In the genomic region with DNA sequence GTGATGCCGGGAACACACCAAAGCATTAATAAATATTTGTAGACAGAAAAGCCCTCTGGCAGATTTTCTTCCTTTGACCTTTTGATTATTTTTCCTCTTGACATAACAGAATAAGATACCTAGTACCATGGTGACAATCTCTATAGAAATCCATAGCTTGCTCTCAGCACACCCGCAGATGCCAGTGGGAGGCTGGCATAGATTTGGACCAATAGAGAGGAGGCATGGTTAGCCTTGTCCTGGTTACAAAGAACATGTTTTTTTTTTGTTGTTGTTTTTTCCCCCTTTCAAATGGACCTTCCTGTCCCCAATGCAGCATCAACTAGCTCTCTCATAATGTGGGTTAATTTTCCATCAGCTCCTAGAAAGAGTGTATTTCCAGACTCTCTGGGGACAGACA, we compare ENCODE assay signal across 22 cellular contexts.
"Had no signal": no experiment of that assay in that cellular context is flagged by ENCODE, and none has a peak within 500 bp of the region (broad histone marks: within the 10 kb centered on the region; RNA-seq: fewer than 3 reads in every experiment).

No MANE protein-coding gene starts in this region.

- H3K36me3 ChIP-seq: cardiac muscle cell, gastroesophageal sphincter, suprapubic skin, tibial nerve had no signal

- DNase-seq: activated CD4-positive, alpha-beta memory T cell treated with anti-CD3 and anti-CD28 coated beads for 36 hours; activated CD4-positive, alpha-beta T cell treated with anti-CD3 and anti-CD28 coated beads for 48 hours; activated naive CD8-positive, alpha-beta T cell treated with anti-CD3 and anti-CD28 coated beads, Interleukin-2, amount 50 U/mL, for 24 hours; activated T-cell treated with anti-CD3 and anti-CD28 coated beads, Interleukin-2, amount 50 U/mL, for 4 hours; effector memory CD8-positive, alpha-beta T cell; erythroblast; head of caudate nucleus; hippocampal formation; left cardiac atrium; naive thymus-derived CD8-positive, alpha-beta T cell; right cardiac atrium; stimulated activated CD4-positive, alpha-beta T cell treated with anti-CD3 and anti-CD28 coated beads, Interleukin-15, amount 100 ng/mL, for 24 hours; stimulated activated CD4-positive, alpha-beta T cell treated with anti-CD3 and anti-CD28 coated beads, Interleukin-2, amount 100 ng/mL, for 24 hours; stimulated activated naive B cell treated with anti-CD40 and anti-IgM and Interleukin-4, amounts not matched to agents 10 μg/mL and 1 μg/mL and 100 μg/mL, for 72 hours had no signal

- H3K4me1 ChIP-seq: gastroesophageal sphincter, suprapubic skin, tibial nerve had no signal

- H3K27me3 ChIP-seq: cardiac muscle cell, gastroesophageal sphincter, suprapubic skin, tibial nerve had no signal

- H3K27ac Mint-ChIP-seq: activated CD4-positive, alpha-beta memory T cell treated with anti-CD3 and anti-CD28 coated beads for 36 hours; activated naive CD4-positive, alpha-beta T cell treated with anti-CD3 and anti-CD28 coated beads, Interleukin-2, amount 50 U/mL, for 24 hours; activated naive CD8-positive, alpha-beta T cell treated with anti-CD3 and anti-CD28 coated beads, Interleukin-2, amount 50 U/mL, for 24 hours; activated T-helper 17 cell treated with anti-CD3 and anti-CD28 coated beads, Interleukin-2, amount 50 U/mL, for 72 hours; effector memory CD8-positive, alpha-beta T cell; naive thymus-derived CD8-positive, alpha-beta T cell; stimulated activated naive B cell treated with anti-CD40 and anti-IgM and Interleukin-4, amounts not matched to agents 10 μg/mL and 1 μg/mL and 100 μg/mL, for 72 hours had no signal

- FAIRE-seq: keratinocyte had no signal

- H3K9me3 Mint-ChIP-seq: activated CD4-positive, alpha-beta memory T cell treated with anti-CD3 and anti-CD28 coated beads for 36 hours; activated naive CD4-positive, alpha-beta T cell treated with anti-CD3 and anti-CD28 coated beads, Interleukin-2, amount 50 U/mL, for 24 hours; activated naive CD8-positive, alpha-beta T cell treated with anti-CD3 and anti-CD28 coated beads, Interleukin-2, amount 50 U/mL, for 24 hours; activated T-cell treated with anti-CD3 and anti-CD28 coated beads, Interleukin-2, amount 50 U/mL, for 4 hours; activated T-helper 17 cell treated with anti-CD3 and anti-CD28 coated beads, Interleukin-2, amount 50 U/mL, for 72 hours; effector memory CD8-positive, alpha-beta T cell; naive thymus-derived CD8-positive, alpha-beta T cell had no signal

- H3K36me3 Mint-ChIP-seq: activated CD4-positive, alpha-beta memory T cell treated with anti-CD3 and anti-CD28 coated beads for 36 hours; activated naive CD4-positive, alpha-beta T cell treated with anti-CD3 and anti-CD28 coated beads, Interleukin-2, amount 50 U/mL, for 24 hours; naive thymus-derived CD8-positive, alpha-beta T cell; stimulated activated naive B cell treated with anti-CD40 and anti-IgM and Interleukin-4, amounts not matched to agents 10 μg/mL and 1 μg/mL and 100 μg/mL, for 72 hours had no signal

- H3K4me3 ChIP-seq: cardiac muscle cell, coronary artery, gastroesophageal sphincter, suprapubic skin, tibial nerve had no signal

- H3K4me1 Mint-ChIP-seq: activated naive CD4-positive, alpha-beta T cell treated with anti-CD3 and anti-CD28 coated beads, Interleukin-2, amount 50 U/mL, for 24 hours; activated naive CD8-positive, alpha-beta T cell treated with anti-CD3 and anti-CD28 coated beads, Interleukin-2, amount 50 U/mL, for 24 hours; activated T-helper 17 cell treated with anti-CD3 and anti-CD28 coated beads, Interleukin-2, amount 50 U/mL, for 72 hours; naive thymus-derived CD8-positive, alpha-beta T cell had no signal

- ATAC-seq: activated naive CD8-positive, alpha-beta T cell treated with anti-CD3 and anti-CD28 coated beads, Interleukin-2, amount 50 U/mL, for 24 hours; activated T-cell treated with anti-CD3 and anti-CD28 coated beads, Interleukin-2, amount 50 U/mL, for 4 hours; activated T-helper 17 cell treated with anti-CD3 and anti-CD28 coated beads, Interleukin-2, amount 50 U/mL, for 72 hours; effector memory CD8-positive, alpha-beta T cell; gastroesophageal sphincter; left cardiac atrium; naive thymus-derived CD8-positive, alpha-beta T cell; right cardiac atrium; stimulated activated naive B cell treated with anti-CD40 and anti-IgM and Interleukin-4, amounts not matched to agents 10 μg/mL and 1 μg/mL and 100 μg/mL, for 72 hours had no signal

- H3K27me3 Mint-ChIP-seq: activated naive CD4-positive, alpha-beta T cell treated with anti-CD3 and anti-CD28 coated beads, Interleukin-2, amount 50 U/mL, for 24 hours had no signal

- H3K9me3 ChIP-seq: gastroesophageal sphincter, suprapubic skin, tibial nerve had no signal

- H3K27ac ChIP-seq: cardiac muscle cell, coronary artery, gastroesophageal sphincter, suprapubic skin, tibial nerve had no signal

- H3K4me3 Mint-ChIP-seq: activated CD4-positive, alpha-beta memory T cell treated with anti-CD3 and anti-CD28 coated beads for 36 hours; activated naive CD4-positive, alpha-beta T cell treated with anti-CD3 and anti-CD28 coated beads, Interleukin-2, amount 50 U/mL, for 24 hours; activated naive CD8-positive, alpha-beta T cell treated with anti-CD3 and anti-CD28 coated beads, Interleukin-2, amount 50 U/mL, for 24 hours; activated T-cell treated with anti-CD3 and anti-CD28 coated beads, Interleukin-2, amount 50 U/mL, for 4 hours; activated T-helper 17 cell treated with anti-CD3 and anti-CD28 coated beads, Interleukin-2, amount 50 U/mL, for 72 hours; effector memory CD8-positive, alpha-beta T cell; naive thymus-derived CD8-positive, alpha-beta T cell; stimulated activated naive B cell treated with anti-CD40 and anti-IgM and Interleukin-4, amounts not matched to agents 10 μg/mL and 1 μg/mL and 100 μg/mL, for 72 hours had no signal
